Comparison of ENCODE assay signal across 9 cellular contexts in the genomic region with DNA sequence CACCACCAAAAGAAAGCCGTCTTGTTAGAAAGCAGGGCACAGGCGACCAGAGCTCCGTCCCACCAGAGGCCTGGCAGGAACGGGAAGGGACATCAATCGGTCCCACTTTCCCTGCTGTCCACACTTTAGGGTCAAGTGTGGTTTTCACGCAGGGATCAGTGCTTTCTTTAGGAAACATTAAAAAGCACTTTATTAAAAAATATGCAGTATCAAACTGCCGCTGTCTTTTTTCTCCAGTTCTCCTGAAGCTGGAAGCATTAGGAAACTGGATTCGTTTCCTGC. TPM values are rescaled to one million over a fixed set of nuclear protein-coding genes. Genes with fewer than 3 reads are reported as not detected.
DNase-seq lines count a peak whose midpoint lies in the region; ATAC-seq, FAIRE-seq and TF ChIP-seq lines count a peak whose summit lies in the region.
"Had no signal": no experiment of that assay in that cellular context is flagged by ENCODE, and none has a peak within 500 bp of the region (broad histone marks: within the 10 kb centered on the region; RNA-seq: fewer than 3 reads in every experiment).

No MANE protein-coding gene starts in this region.

- peak overlapping the region; percentile 72 for H3K4me3 Mint-ChIP-seq in activated CD8-positive, alpha-beta memory T cell treated with anti-CD3 and anti-CD28 coated beads, Interleukin-2, amount 10 ng/mL, durations not matched to agents 7 days and 5 days

- H3K4me2 ChIP-seq in K562 (ENCODE audit: insufficient read depth, low read length), result no peak overlapping the region

- ATAC-seq in activated CD8-positive, alpha-beta memory T cell treated with anti-CD3 and anti-CD28 coated beads, Interleukin-2, amount 10 ng/mL, durations not matched to agents 7 days and 5 days, result no peak
- ATAC-seq in K562 (no peak), lower lobe of right lung (no peak), HG03432 (IDR thresholded peaks at IDR 0.05; ENCODE audit: unreplicated experiment) (no peak)

- WGBS in K562 (ENCODE audit: insufficient coverage, low coverage, missing lambda C conversion rate), result 10% methylated on average over 8 of the region's 8 CpGs
- 30 to 38% methylated on average over 8 of the region's 8 CpGs for WGBS in thyroid gland, 2 donors

- CTCF ChIA-PET in activated CD8-positive, alpha-beta memory T cell treated with anti-CD3 and anti-CD28 coated beads, Interleukin-2, amount 10 ng/mL, durations not matched to agents 7 days and 5 days (lab: Charles Lee), result interaction anchor here (2.3 to 10.9 kb wide), 4 partner anchors 13 to 206 kb away, joined by 10 to 98 read pairs (median 57); no protein-coding TSS in a partner anchor
- CTCF ChIA-PET in K562 (lab: Yijun Ruan, JAX; ENCODE audit: low intra/inter-chr PET ratio), result no interaction called here

- H3K27me3 ChIP-seq in K562 (ENCODE audit: control insufficient read depth in 2 of 2, insufficient read depth in 2 of 2, low read length in 2 of 2) (peaks cover 38 to 64% of the 10 kb centered on the region in 2 experiments), lower lobe of right lung (ENCODE audit: low read depth) (peaks cover 13% of the 10 kb centered on the region), thyroid gland (no peaks in the 10 kb centered on the region)

- H3K9me3 ChIP-seq in K562 (replicated peaks; ENCODE audit: control insufficient read depth, insufficient read depth, low read depth, low read length) (no peaks in the 10 kb centered on the region), lower lobe of right lung (no peaks in the 10 kb centered on the region), thyroid gland (no peaks in the 10 kb centered on the region)

- TF ChIP-seq CTCF in K562 (IDR thresholded peaks at IDR 0.05 in 2 of 3, conservative IDR thresholded peaks at IDR 0.05 in 1 of 3; ENCODE audit: insufficient read depth in 2 of 3, low read depth in 1 of 3, low read length in 3 of 3) (no peak), lower lobe of right lung (IDR thresholded peaks at IDR 0.05) (no peak), thyroid gland (IDR thresholded peaks at IDR 0.05) (no peak)

- FAIRE-seq in K562 (lab: Jason Lieb, UNC), result no peak

- H3K4me1 ChIP-seq in K562 (replicated peaks in 1 of 2; ENCODE audit: control insufficient read depth in 2 of 2, insufficient read depth in 2 of 2, low read length in 2 of 2) (peaks cover 9 to 11% of the 10 kb centered on the region in 2 experiments; a peak in 3 of 5 replicates), lower lobe of right lung (peaks cover 35% of the 10 kb centered on the region), thyroid gland (peaks cover 16 to 35% of the 10 kb centered on the region in 2 donors)

- no peaks in the 10 kb centered on the region for H3K9me3 Mint-ChIP-seq in activated CD8-positive, alpha-beta memory T cell treated with anti-CD3 and anti-CD28 coated beads, Interleukin-2, amount 10 ng/mL, durations not matched to agents 7 days and 5 days (ENCODE audit: low read depth)

- no peak overlapping the region for H3K27ac ChIP-seq in K562 (ENCODE audit: extremely low read depth, low read depth, low read length)
- peak overlapping the region; percentile 79 for H3K27ac ChIP-seq in lower lobe of right lung
- H3K27ac ChIP-seq in thyroid gland, result peak overlapping the region; percentile 80 to 88 (median 84)

- no peaks in the 10 kb centered on the region for H3K79me2 ChIP-seq in K562 (ENCODE audit: control insufficient read depth, insufficient read depth, low read length)

- in situ Hi-C loops in K562 (cut with MboI), result no loop called here

- POLR2A ChIA-PET in K562 (lab: Yijun Ruan, JAX), result interaction anchor here (0.6 to 1.0 kb wide), 3 partner anchors 9 to 462 kb away, joined by 3 to 4 read pairs (median 3); no protein-coding TSS in a partner anchor

- H3K4me1 Mint-ChIP-seq in activated CD8-positive, alpha-beta memory T cell treated with anti-CD3 and anti-CD28 coated beads, Interleukin-2, amount 10 ng/mL, durations not matched to agents 7 days and 5 days, result peaks cover 44% of the 10 kb centered on the region

- H3K4me3 ChIP-seq in K562, result no peak overlapping the region
- H3K4me3 ChIP-seq in lower lobe of right lung, result peak overlapping the region; percentile 66
- H3K4me3 ChIP-seq in thyroid gland (replicated peaks in 1 of 3), result peak overlapping the region; percentile 29 to 42 (median 33)

- no TSS peak for BruUV-seq in K562 (replicated peaks; lab: Mats Ljungman, UMichigan)

- H3K9me1 ChIP-seq in K562 (ENCODE audit: control insufficient read depth, insufficient read depth, low read length), result no peaks in the 10 kb centered on the region

- no peaks in the 10 kb centered on the region for H3K27me3 Mint-ChIP-seq in activated CD8-positive, alpha-beta memory T cell treated with anti-CD3 and anti-CD28 coated beads, Interleukin-2, amount 10 ng/mL, durations not matched to agents 7 days and 5 days

- no peaks in the 10 kb centered on the region for H3K36me3 ChIP-seq in K562 (ENCODE audit: control insufficient read depth, insufficient read depth, low read length)
- H3K36me3 ChIP-seq in lower lobe of right lung, result no peaks in the 10 kb centered on the region
- H3K36me3 ChIP-seq in thyroid gland, result no peaks in the 10 kb centered on the region

- H3K9ac ChIP-seq in K562 (ENCODE audit: insufficient read depth in 1 of 2, low read depth in 2 of 2, low read length in 2 of 2), result no peak overlapping the region

- no peak overlapping the region for H3K27ac Mint-ChIP-seq in activated CD8-positive, alpha-beta memory T cell treated with anti-CD3 and anti-CD28 coated beads, Interleukin-2, amount 10 ng/mL, durations not matched to agents 7 days and 5 days

- peaks cover 3% of the 10 kb centered on the region for H3K36me3 Mint-ChIP-seq in activated CD8-positive, alpha-beta memory T cell treated with anti-CD3 and anti-CD28 coated beads, Interleukin-2, amount 10 ng/mL, durations not matched to agents 7 days and 5 days

- DNase-seq in activated CD8-positive, alpha-beta memory T cell treated with anti-CD3 and anti-CD28 coated beads, Interleukin-2, amount 10 ng/mL, durations not matched to agents 7 days and 5 days, result no peak
- DNase-seq in activated CD8-positive, alpha-beta memory T cell treated with anti-CD3 and anti-CD28 coated beads, Interleukin-2, amount 50 U/mL, for 48 hours, result no peak
- DNase-seq in K562 (ENCODE audit: extremely low read depth in 1 of 4, low spot score in 3 of 4), result no peak
- no peak for DNase-seq in lower lobe of right lung
- no peak for DNase-seq in thyroid gland
- DNase-seq in kidney tubule cell (ENCODE audit: low spot score), result no peak
- DNase-seq in activated CD8-positive, alpha-beta memory T cell treated with anti-CD3 and anti-CD28 coated beads for 24 hours, result no peak

- no peaks in the 10 kb centered on the region; the same call in 1 of the 2 replicates for H4K20me1 ChIP-seq in K562 (replicated peaks; ENCODE audit: control insufficient read depth, insufficient read depth, low read length)

- intact Hi-C loops in K562 (cut with micrococcal nuclease), result no loop called here
- intact Hi-C loops in lower lobe of right lung (cut with DNase I), result no loop called here
- intact Hi-C loops in thyroid gland (cut with DNase I), result no loop called here

- H2AFZ ChIP-seq in K562 (ENCODE audit: low read depth, low read length), result no peak overlapping the region

- no peak for TF ChIP-seq RAD21 in K562 (CRISPR knock-in tag; conservative IDR thresholded peaks at IDR 0.05 in 1 of 2, IDR thresholded peaks at IDR 0.05 in 1 of 2)

- TF ChIP-seq POLR2A in K562 (conservative IDR thresholded peaks at IDR 0.05), result no peak
- TF ChIP-seq POLR2A in thyroid gland (IDR thresholded peaks at IDR 0.05), result no peak

- TF ChIP-seq EP300 in K562 (IDR thresholded peaks at IDR 0.05; ENCODE audit: low read length), result no peak

RNA-seq across cellular contexts. Expression of gene IFNLR1, which starts 0.4 kb away (rescaled TPM):
- total RNA-seq in activated CD8-positive, alpha-beta memory T cell treated with anti-CD3 and anti-CD28 coated beads, Interleukin-2, amount 10 ng/mL, durations not matched to agents 7 days and 5 days, result 1 to 10 TPM; 6.8 to 6.9 TPM
- total RNA-seq in K562 (2011; cell fraction: chromatin; rRNA removed; ENCODE audit: low replicate concordance), result not detected in 2 replicates
- not detected in 2 replicates for total RNA-seq in K562 (2011; cell fraction: nucleolus; rRNA removed)
- total RNA-seq in K562 (2011; cell fraction: nucleoplasm; rRNA removed), result not detected in 2 replicates
- total RNA-seq in K562 (2014; rRNA removed) (not detected in 2 replicates), K562 (2014; rRNA removed; fragmentation: Illumina TruSeq; extraction: Trizol) (not detected in 2 replicates), K562 (2015; rRNA removed; fragmentation: Illumina TruSeq; extraction: Trizol) (not detected in 2 replicates), K562 (2021) (not detected in 2 replicates), lower lobe of right lung (11.7 TPM), thyroid gland (1 to 10 TPM; 4.7 to 9.3 (median 6.1) TPM)
- polyA plus RNA-seq in K562 (2011; rRNA removed) (not detected in 2 replicates), K562 (2014; fragmentation: Illumina TruSeq; extraction: Trizol) (not detected in 2 replicates), K562 (2014; fragmentation: Nextera tagmentation; extraction: Ambion mirVana) (not detected), K562 (2014; rRNA removed) (not detected in 2 replicates)
- polyA plus RNA-seq in K562 (2011; cell fraction: cytosol; rRNA removed), result not detected in 2 replicates
- polyA plus RNA-seq in K562 (2011; cell fraction: nucleus; rRNA removed), result not detected in 2 replicates
- polyA plus RNA-seq in K562 (2012), result not detected in 2 replicates
- polyA minus RNA-seq in K562 (2011; rRNA and poly(A)+ RNA removed), result not detected in 2 replicates
- polyA minus RNA-seq in K562 (2011; cell fraction: cytosol; rRNA and poly(A)+ RNA removed), result not detected in 2 replicates
- not detected in 2 replicates for polyA minus RNA-seq in K562 (2011; cell fraction: nucleus; rRNA and poly(A)+ RNA removed)

RNA-seq across cellular contexts. Expression of gene IL22RA1, which starts 43.7 kb away (rescaled TPM):
- total RNA-seq in activated CD8-positive, alpha-beta memory T cell treated with anti-CD3 and anti-CD28 coated beads, Interleukin-2, amount 10 ng/mL, durations not matched to agents 7 days and 5 days, result under 1 TPM in 1 of 2 experiments, not detected in 1; 0.15 TPM
- total RNA-seq in K562 (2011; cell fraction: chromatin; rRNA removed; ENCODE audit: low replicate concordance), result not detected in 2 replicates
- not detected in 2 replicates for total RNA-seq in K562 (2011; cell fraction: nucleolus; rRNA removed)
- not detected in 2 replicates for total RNA-seq in K562 (2011; cell fraction: nucleoplasm; rRNA removed)
- total RNA-seq in K562 (2014; rRNA removed) (not detected in 2 replicates), K562 (2014; rRNA removed; fragmentation: Illumina TruSeq; extraction: Trizol) (not detected in 2 replicates), K562 (2015; rRNA removed; fragmentation: Illumina TruSeq; extraction: Trizol) (not detected in 2 replicates), K562 (2021) (0.11 TPM in 1 of 2 replicates, not detected in the other), lower lobe of right lung (0.83 TPM), thyroid gland (1 to 10 TPM in 1 of 4 donors, not detected in 3; 1.1 TPM)
- polyA plus RNA-seq in K562 (2011; rRNA removed) (not detected in 2 replicates), K562 (2014; fragmentation: Illumina TruSeq; extraction: Trizol) (not detected in 2 replicates), K562 (2014; fragmentation: Nextera tagmentation; extraction: Ambion mirVana) (not detected), K562 (2014; rRNA removed) (not detected in 2 replicates)
- polyA plus RNA-seq in K562 (2011; cell fraction: cytosol; rRNA removed), result not detected in 2 replicates
- not detected in 2 replicates for polyA plus RNA-seq in K562 (2011; cell fraction: nucleus; rRNA removed)
- not detected in 2 replicates for polyA plus RNA-seq in K562 (2012)
- not detected in 2 replicates for polyA minus RNA-seq in K562 (2011; rRNA and poly(A)+ RNA removed)
- not detected in 2 replicates for polyA minus RNA-seq in K562 (2011; cell fraction: cytosol; rRNA and poly(A)+ RNA removed)
- not detected in 2 replicates for polyA minus RNA-seq in K562 (2011; cell fraction: nucleus; rRNA and poly(A)+ RNA removed)
- total RNA-seq: glomerular endothelial cell had no signal

Comparison
In these comparisons a context has a peak if more than half of its experiments do, and no peak if none do; other contexts are left out.
1. RNA of gene IFNLR1, which starts 0.4 kb away (total RNA-seq): 11.7 TPM in lower lobe of right lung (single experiment), 6.8 to 6.9 TPM in activated CD8-positive, alpha-beta memory T cell treated with anti-CD3 and anti-CD28 coated beads, Interleukin-2, amount 10 ng/mL, durations not matched to agents 7 days and 5 days and 4.7 to 9.3 TPM in thyroid gland; not detected in K562; every median in the first group is over 4 times any median in the second.